Comparison of ENCODE assay signal across 2 cellular contexts in the genomic region with DNA sequence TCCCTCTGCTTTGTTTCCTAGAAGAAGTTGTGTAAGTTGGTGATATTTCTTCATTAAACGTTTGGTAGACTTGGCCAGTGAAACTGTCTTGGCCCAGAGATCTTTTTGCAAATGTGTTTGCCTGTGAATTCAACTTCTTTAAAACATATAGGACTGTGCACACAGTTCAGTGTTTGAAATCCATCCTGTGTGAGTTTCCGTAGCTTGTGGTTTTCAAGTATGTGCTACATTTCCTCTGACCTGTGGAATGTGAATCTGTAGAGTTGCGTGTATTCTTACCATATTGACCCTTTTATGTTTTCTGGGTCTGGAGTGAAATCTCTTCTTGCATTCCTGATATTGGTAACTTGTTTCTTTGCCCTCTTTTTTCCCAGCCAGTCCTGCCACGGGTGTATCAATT. TPM values are rescaled to one million over a fixed set of nuclear protein-coding genes. Genes with fewer than 3 reads are reported as not detected.
"Had no signal": no experiment of that assay in that cellular context is flagged by ENCODE, and none has a peak within 500 bp of the region (broad histone marks: within the 10 kb centered on the region; RNA-seq: fewer than 3 reads in every experiment).

No MANE protein-coding gene starts in this region.

RNA-seq across cellular contexts. Expression of gene XAGE3, which starts 38.2 kb away (rescaled TPM):
- total RNA-seq: G401, GM12878 had no signal
- polyA plus RNA-seq: GM12878 had no signal
